Comparison of ENCODE assay signal across 1 cellular context in the genomic region with DNA sequence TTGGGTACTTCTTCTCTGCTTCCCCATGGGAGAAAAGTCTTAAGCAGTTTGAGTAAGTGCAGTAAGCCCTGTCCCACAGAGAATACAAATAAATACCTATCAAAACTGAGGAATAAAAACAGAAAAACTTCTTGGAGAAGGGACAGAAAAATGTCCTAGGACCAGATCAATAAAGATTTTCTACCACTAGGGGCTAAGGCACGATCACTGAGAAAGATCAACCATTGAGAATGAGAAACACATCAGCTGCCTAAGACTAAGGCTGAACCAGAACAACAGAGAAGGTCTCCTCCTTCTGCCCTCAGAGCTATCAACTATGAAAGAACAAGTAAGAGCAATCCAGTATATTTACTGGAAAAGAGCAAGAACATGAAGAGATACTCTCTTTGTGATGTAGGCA.
TF ChIP-seq lines count a peak whose summit lies in the region.

No MANE protein-coding gene starts in this region.

TF ChIP-seq in WTC11, 78 proteins besides CTCF, POLR2A, EP300 and RAD21 (continued from another document):
- TF ChIP-seq FOXP4 (CRISPR knock-in tag; IDR thresholded peaks at IDR 0.05) (no peak), NR2C2 (CRISPR knock-in tag; IDR thresholded peaks at IDR 0.05) (no peak), TCF7 (CRISPR knock-in tag; IDR thresholded peaks at IDR 0.05; ENCODE audit: low read depth) (no peak), NR3C1 (CRISPR knock-in tag; conservative IDR thresholded peaks at IDR 0.05; ENCODE audit: low read depth) (no peak), E2F4 (CRISPR knock-in tag; IDR thresholded peaks at IDR 0.05; ENCODE audit: borderline replicate concordance, low read depth) (no peak), EMX1 (CRISPR knock-in tag; IDR thresholded peaks at IDR 0.05) (no peak), TP53 (CRISPR knock-in tag; IDR thresholded peaks at IDR 0.05) (no peak), GABPB1 (CRISPR knock-in tag; IDR thresholded peaks at IDR 0.05) (no peak)
- TF ChIP-seq, protein P1, sequence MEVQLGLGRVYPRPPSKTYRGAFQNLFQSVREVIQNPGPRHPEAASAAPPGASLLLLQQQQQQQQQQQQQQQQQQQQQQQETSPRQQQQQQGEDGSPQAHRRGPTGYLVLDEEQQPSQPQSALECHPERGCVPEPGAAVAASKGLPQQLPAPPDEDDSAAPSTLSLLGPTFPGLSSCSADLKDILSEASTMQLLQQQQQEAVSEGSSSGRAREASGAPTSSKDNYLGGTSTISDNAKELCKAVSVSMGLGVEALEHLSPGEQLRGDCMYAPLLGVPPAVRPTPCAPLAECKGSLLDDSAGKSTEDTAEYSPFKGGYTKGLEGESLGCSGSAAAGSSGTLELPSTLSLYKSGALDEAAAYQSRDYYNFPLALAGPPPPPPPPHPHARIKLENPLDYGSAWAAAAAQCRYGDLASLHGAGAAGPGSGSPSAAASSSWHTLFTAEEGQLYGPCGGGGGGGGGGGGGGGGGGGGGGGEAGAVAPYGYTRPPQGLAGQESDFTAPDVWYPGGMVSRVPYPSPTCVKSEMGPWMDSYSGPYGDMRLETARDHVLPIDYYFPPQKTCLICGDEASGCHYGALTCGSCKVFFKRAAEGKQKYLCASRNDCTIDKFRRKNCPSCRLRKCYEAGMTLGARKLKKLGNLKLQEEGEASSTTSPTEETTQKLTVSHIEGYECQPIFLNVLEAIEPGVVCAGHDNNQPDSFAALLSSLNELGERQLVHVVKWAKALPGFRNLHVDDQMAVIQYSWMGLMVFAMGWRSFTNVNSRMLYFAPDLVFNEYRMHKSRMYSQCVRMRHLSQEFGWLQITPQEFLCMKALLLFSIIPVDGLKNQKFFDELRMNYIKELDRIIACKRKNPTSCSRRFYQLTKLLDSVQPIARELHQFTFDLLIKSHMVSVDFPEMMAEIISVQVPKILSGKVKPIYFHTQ (CRISPR knock-in tag; IDR thresholded peaks at IDR 0.05), result no peak
